8 cellular contexts compared by ENCODE assay signal in the genomic region with DNA sequence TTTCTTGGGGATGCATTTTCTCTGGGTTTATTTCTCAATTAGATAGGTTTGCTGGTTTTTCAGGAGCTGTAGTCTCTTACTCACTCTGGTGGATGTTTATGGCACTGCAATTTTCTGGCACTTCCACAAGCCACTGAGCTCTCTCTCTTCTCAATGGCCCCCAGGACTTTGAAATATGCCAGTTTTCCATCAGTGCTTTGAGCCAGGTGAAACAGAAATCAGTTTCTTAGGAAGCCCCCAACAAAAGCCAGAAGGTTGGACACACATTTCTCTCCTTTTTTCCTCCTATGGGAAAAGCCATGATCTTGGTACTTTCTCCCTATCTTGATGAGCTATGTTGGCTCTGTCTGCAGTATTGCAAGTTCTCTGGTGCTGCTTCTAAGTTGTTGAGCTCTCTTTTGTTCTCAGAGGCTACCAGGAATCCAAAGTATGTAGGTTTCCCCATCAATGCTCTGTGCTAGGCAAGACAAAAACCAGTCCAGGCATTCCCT.
DNase-seq lines count a peak whose midpoint lies in the region; ATAC-seq and TF ChIP-seq lines count a peak whose summit lies in the region.

No MANE protein-coding gene starts in this region.

- POLR2A ChIA-PET in activated CD8-positive, alpha-beta T cell treated with anti-CD3 and anti-CD28 coated beads for 36 hours (lab: Charles Lee), result no interaction called here

- H3K79me2 ChIP-seq in MM.1S (ENCODE audit: low read length), result no peaks in the 10 kb centered on the region

- H3K27me3 Mint-ChIP-seq in activated CD8-positive, alpha-beta T cell treated with anti-CD3 and anti-CD28 coated beads for 36 hours, result peaks cover 7% of the 10 kb centered on the region
- peaks cover 21 to 27% of the 10 kb centered on the region in 2 donors for H3K27me3 Mint-ChIP-seq in effector memory CD8-positive, alpha-beta T cell

- CTCF ChIA-PET in activated CD8-positive, alpha-beta T cell treated with anti-CD3 and anti-CD28 coated beads for 36 hours (lab: Charles Lee), result interaction anchor here (0.7 to 5.9 kb wide), 24 partner anchors 9 to 169 kb away, joined by 3 to 85 read pairs (median 5); no protein-coding TSS in a partner anchor

- no peaks in the 10 kb centered on the region for H3K4me1 ChIP-seq in MM.1S (ENCODE audit: low read length)

- peaks cover 22% of the 10 kb centered on the region for H3K9me3 Mint-ChIP-seq in activated CD8-positive, alpha-beta T cell treated with anti-CD3 and anti-CD28 coated beads for 36 hours
- H3K9me3 Mint-ChIP-seq in effector memory CD8-positive, alpha-beta T cell, result peaks cover 0 to 8% of the 10 kb centered on the region in 2 donors

- DNase-seq in CD1c-positive myeloid dendritic cell (ENCODE audit: extremely low spot score) (peak; percentile 65), MM.1S (peak; percentile 42), iris pigment epithelial cell (ENCODE audit: low read depth) (peak; percentile 81), Ammon's horn (ENCODE audit: low spot score) (no peak), DMS79 (lab: John Stamatoyannopoulos, UW) (no peak)
- DNase-seq in activated CD8-positive, alpha-beta T cell treated with anti-CD3 and anti-CD28 coated beads for 36 hours, result peak; percentile 14
- DNase-seq in effector memory CD8-positive, alpha-beta T cell, result no peak

- H3K4me3 Mint-ChIP-seq in activated CD8-positive, alpha-beta T cell treated with anti-CD3 and anti-CD28 coated beads for 36 hours, result no peak overlapping the region
- no peak overlapping the region for H3K4me3 Mint-ChIP-seq in effector memory CD8-positive, alpha-beta T cell

- no peak overlapping the region for H3K9ac ChIP-seq in MM.1S (ENCODE audit: low read length)

- H3K4me3 ChIP-seq in MM.1S (ENCODE audit: low read length), result no peak overlapping the region

- H3K9me2 ChIP-seq in MM.1S (replicated peaks; ENCODE audit: insufficient read depth, low read length), result no peaks in the 10 kb centered on the region

- H3K27ac ChIP-seq in MM.1S (ENCODE audit: low read length), result no peak overlapping the region

- H2AFZ ChIP-seq in MM.1S (ENCODE audit: low read length), result no peak overlapping the region

- intact Hi-C loops in activated CD8-positive, alpha-beta T cell treated with anti-CD3 and anti-CD28 coated beads for 36 hours (cut with micrococcal nuclease), result loop anchor here (5.0 kb wide), 1 partner anchor 75 kb away; no protein-coding TSS in a partner anchor

- H3K36me3 ChIP-seq in MM.1S (replicated peaks; ENCODE audit: insufficient read depth, low read length), result no peaks in the 10 kb centered on the region

- TF ChIP-seq CTCF in MM.1S (IDR thresholded peaks at IDR 0.05; ENCODE audit: low read length), result peak; percentile 66
- peak; percentile 62 for TF ChIP-seq CTCF in activated CD8-positive, alpha-beta T cell treated with anti-CD3 and anti-CD28 coated beads for 36 hours (IDR thresholded peaks at IDR 0.05)

- H3K4me2 ChIP-seq in MM.1S (ENCODE audit: low read depth, low read length), result no peak overlapping the region

- ATAC-seq in GM18868 (IDR thresholded peaks at IDR 0.05; ENCODE audit: unreplicated experiment), result peak; percentile 77
- peak; percentile 58 for ATAC-seq in activated CD8-positive, alpha-beta T cell treated with anti-CD3 and anti-CD28 coated beads for 36 hours
- no peak for ATAC-seq in effector memory CD8-positive, alpha-beta T cell (replicated peaks)

- no peaks in the 10 kb centered on the region for H3F3A ChIP-seq in MM.1S (ENCODE audit: insufficient read depth, low read length)

- no peaks in the 10 kb centered on the region for H4K20me1 ChIP-seq in MM.1S (ENCODE audit: insufficient read depth, low read length)

- H3K4me1 Mint-ChIP-seq in activated CD8-positive, alpha-beta T cell treated with anti-CD3 and anti-CD28 coated beads for 36 hours (ENCODE audit: low read depth), result no peaks in the 10 kb centered on the region
- no peaks in the 10 kb centered on the region for H3K4me1 Mint-ChIP-seq in effector memory CD8-positive, alpha-beta T cell (ENCODE audit: low read depth in 2 of 2)

- no peaks in the 10 kb centered on the region for H3K36me3 Mint-ChIP-seq in activated CD8-positive, alpha-beta T cell treated with anti-CD3 and anti-CD28 coated beads for 36 hours (ENCODE audit: low read depth)
- no peaks in the 10 kb centered on the region for H3K36me3 Mint-ChIP-seq in effector memory CD8-positive, alpha-beta T cell (ENCODE audit: insufficient read depth)

- H3K27me3 ChIP-seq in MM.1S (replicated peaks; ENCODE audit: insufficient read depth, low read length), result no peaks in the 10 kb centered on the region

- H3K27ac Mint-ChIP-seq in activated CD8-positive, alpha-beta T cell treated with anti-CD3 and anti-CD28 coated beads for 36 hours, result no peak overlapping the region
- H3K27ac Mint-ChIP-seq in effector memory CD8-positive, alpha-beta T cell, result no peak overlapping the region

- no peaks in the 10 kb centered on the region for H3K9me3 ChIP-seq in MM.1S (replicated peaks; ENCODE audit: insufficient read depth, low read length)

Comparison
In these comparisons a context has a peak if more than half of its experiments do, and no peak if none do; other contexts are left out.
1. DNase-seq: peak in CD1c-positive myeloid dendritic cell (single experiment), MM.1S (single experiment), activated CD8-positive, alpha-beta T cell treated with anti-CD3 and anti-CD28 coated beads for 36 hours (single experiment) and iris pigment epithelial cell (single experiment); none in Ammon's horn (single experiment), DMS79 (single experiment) and effector memory CD8-positive, alpha-beta T cell (0 of 3).